ENCODE assay signal across 20 cellular contexts in the genomic region with DNA sequence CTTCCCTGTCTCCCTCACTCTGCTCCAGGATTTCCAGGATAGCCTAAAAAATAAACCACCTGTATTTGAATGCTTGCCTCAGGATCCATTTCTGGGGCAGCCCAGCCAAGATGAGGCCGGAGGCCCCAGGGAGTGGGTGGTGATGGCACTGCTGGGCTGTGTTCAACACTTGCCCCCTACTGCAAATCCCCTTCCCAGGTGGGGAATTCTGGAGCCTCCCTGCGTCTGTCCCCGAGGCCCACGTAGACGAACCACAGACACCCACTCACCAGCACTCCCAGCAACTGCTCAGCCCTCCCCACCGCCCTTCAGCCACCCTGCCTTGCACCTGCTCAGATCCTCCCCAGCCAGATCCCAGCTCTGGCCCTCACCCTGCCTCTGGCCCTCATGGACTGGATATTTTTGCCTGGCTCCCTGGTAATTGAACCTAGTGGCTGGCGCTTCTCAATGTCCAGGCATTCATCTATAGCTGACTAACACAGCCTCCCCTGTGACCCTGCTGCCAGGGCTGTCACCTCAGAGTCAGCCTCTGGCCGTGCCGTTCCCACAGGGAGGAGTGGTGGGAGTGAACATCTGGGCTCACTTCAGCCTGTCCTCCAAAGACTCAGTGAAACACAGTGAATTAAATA. TPM values are rescaled to one million over a fixed set of nuclear protein-coding genes. Genes with fewer than 3 reads are reported as not detected.
DNase-seq lines count a peak whose midpoint lies in the region; ATAC-seq, FAIRE-seq and TF ChIP-seq lines count a peak whose summit lies in the region.
"Had no signal": no experiment of that assay in that cellular context is flagged by ENCODE, and none has a peak within 500 bp of the region (broad histone marks: within the 10 kb centered on the region; RNA-seq: fewer than 3 reads in every experiment).

No MANE protein-coding gene starts in this region.

- no peak for DNase-seq in K562 (ENCODE audit: extremely low read depth in 1 of 4, low spot score in 3 of 4)
- DNase-seq in neuronal stem cell (ENCODE audit: low spot score) = no peak
- no peak for DNase-seq in hepatocyte (ENCODE audit: low spot score)
- no peak for DNase-seq in stimulated activated CD4-positive, alpha-beta T cell treated with anti-CD3 and anti-CD28 coated beads, Interleukin-4, amount 100 ng/mL, for 4 hours
- DNase-seq in stimulated activated naive CD4-positive, alpha-beta T cell (lab: John Stamatoyannopoulos, UW) = no peak
- no peak for DNase-seq in activated gamma-delta T cell treated with Interleukin-2 at 50 U/mL for 16 hours
- DNase-seq: BE2C, COR-L47, MM.1S, NCI-H1417 treated with DMSO at 0.1 percent for 48 hours, NCI-H2029, NCI-H2171 treated with DMSO at 0.1 percent for 48 hours, NCI-H510A, NCI-H82 had no signal

- BruUV-seq in K562 (replicated peaks; lab: Mats Ljungman, UMichigan) = no TSS peak

- H3K18ac ChIP-seq in neuronal stem cell (ENCODE audit: low read length) = no peak overlapping the region

- H3K27me3 ChIP-seq in BLaER1 treated with 17β-estradiol and CSF1 and Interleukin-3, amounts not matched to agents 10 nM and 100 nM = peaks cover 0 to 91% (median 0%) of the 10 kb centered on the region in 11 experiments; a peak in 8 of 22 replicates
- no peaks in the 10 kb centered on the region for H3K27me3 ChIP-seq in Loucy (ENCODE audit: insufficient read depth, low read length, poor library complexity, severe bottlenecking)
- no peaks in the 10 kb centered on the region for H3K27me3 ChIP-seq in K562 (ENCODE audit: control insufficient read depth in 2 of 2, insufficient read depth in 2 of 2, low read length in 2 of 2)
- peaks cover 0 to 41% (median 0%) of the 10 kb centered on the region in 3 experiments for H3K27me3 ChIP-seq in neuronal stem cell (ENCODE audit: control insufficient read depth in 3 of 3, insufficient read depth in 3 of 3, low read depth in 1 of 3, low read length in 3 of 3)
- H3K27me3 ChIP-seq in hepatocyte = no peaks in the 10 kb centered on the region
- H3K27me3 ChIP-seq: BE2C had no signal

- no peak overlapping the region for H3K4ac ChIP-seq in neuronal stem cell (ENCODE audit: low read length)

- no peaks in the 10 kb centered on the region for H3K9me2 ChIP-seq in Loucy (replicated peaks; ENCODE audit: low read depth, low read length)
- H3K9me2 ChIP-seq in hepatocyte (replicated peaks; ENCODE audit: insufficient read depth) = no peaks in the 10 kb centered on the region

- in situ Hi-C loops in K562 (cut with MboI) = no loop called here

- H3K23ac ChIP-seq in neuronal stem cell (ENCODE audit: low read depth, low read length, poor library complexity) = peak overlapping the region; percentile 10

- H3F3A ChIP-seq in Loucy (ENCODE audit: low read depth) = 0 out of 2 replicates have a peak, but pooled peaks cover 2% of the 10 kb centered on the region

- peaks cover 40 to 74% (median 66%) of the 10 kb centered on the region in 10 experiments for H3K4me1 ChIP-seq in BLaER1 treated with 17β-estradiol and CSF1 and Interleukin-3, amounts not matched to agents 10 nM and 100 nM
- H3K4me1 ChIP-seq in Loucy (ENCODE audit: insufficient read depth, low read length, poor library complexity, severe bottlenecking) (peaks cover 82% of the 10 kb centered on the region), K562 (replicated peaks in 1 of 2; ENCODE audit: control insufficient read depth in 2 of 2, insufficient read depth in 2 of 2, low read length in 2 of 2) (peaks cover 12 to 17% of the 10 kb centered on the region in 2 experiments), neuronal stem cell (ENCODE audit: control insufficient read depth in 2 of 2, insufficient read depth in 1 of 2, low read depth in 1 of 2, low read length in 2 of 2) (peaks cover 0 to 8% of the 10 kb centered on the region in 2 donors), hepatocyte (ENCODE audit: insufficient read depth) (no peaks in the 10 kb centered on the region)
- H3K4me1 ChIP-seq: BE2C had no signal

- POLR2A ChIA-PET in K562 (lab: Yijun Ruan, JAX) = no interaction called here

- TF ChIP-seq RAD21 in K562 (CRISPR knock-in tag; conservative IDR thresholded peaks at IDR 0.05 in 1 of 2, IDR thresholded peaks at IDR 0.05 in 1 of 2) = no peak

- no peaks in the 10 kb centered on the region for H3K9me3 ChIP-seq in BLaER1 treated with 17β-estradiol and CSF1 and Interleukin-3, amounts not matched to agents 10 nM and 100 nM (replicated peaks in 1 of 11)
- H3K9me3 ChIP-seq in Loucy (ENCODE audit: insufficient read depth, low read depth, low read length) (no peaks in the 10 kb centered on the region), K562 (replicated peaks; ENCODE audit: control insufficient read depth, insufficient read depth, low read depth, low read length) (no peaks in the 10 kb centered on the region), neuronal stem cell (replicated peaks in 1 of 2; ENCODE audit: control insufficient read depth in 2 of 2, insufficient read depth in 1 of 2, low read depth in 1 of 2, low read length in 2 of 2) (no peaks in the 10 kb centered on the region), hepatocyte (ENCODE audit: low read depth) (no peaks in the 10 kb centered on the region)
- H3K9me3 ChIP-seq: BE2C had no signal

- no peak overlapping the region for H3K27ac ChIP-seq in BLaER1 treated with 17β-estradiol and CSF1 and Interleukin-3, amounts not matched to agents 10 nM and 100 nM
- no peak overlapping the region for H3K27ac ChIP-seq in K562 (ENCODE audit: extremely low read depth, low read depth, low read length)
- H3K27ac ChIP-seq in neuronal stem cell (replicated peaks; ENCODE audit: low read length) = no peak overlapping the region
- no peak overlapping the region for H3K27ac ChIP-seq in hepatocyte
- H3K27ac ChIP-seq: KMS-11 had no signal

- no peak for FAIRE-seq in K562 (lab: Jason Lieb, UNC)
- FAIRE-seq: GM18507 had no signal

- peaks cover 0 to 65% (median 0%) of the 10 kb centered on the region in 11 experiments; a peak in 5 of 22 replicates for H4K20me1 ChIP-seq in BLaER1 treated with 17β-estradiol and CSF1 and Interleukin-3, amounts not matched to agents 10 nM and 100 nM
- H4K20me1 ChIP-seq in Loucy (ENCODE audit: insufficient read depth, low read length, poor library complexity, severe bottlenecking) = no peaks in the 10 kb centered on the region
- H4K20me1 ChIP-seq in K562 (replicated peaks; ENCODE audit: control insufficient read depth, insufficient read depth, low read length) = no peaks in the 10 kb centered on the region
- no peaks in the 10 kb centered on the region for H4K20me1 ChIP-seq in hepatocyte (ENCODE audit: insufficient read depth, poor library complexity, severe bottlenecking)

- no peaks in the 10 kb centered on the region for H3K36me3 ChIP-seq in BLaER1 treated with 17β-estradiol and CSF1 and Interleukin-3, amounts not matched to agents 10 nM and 100 nM
- H3K36me3 ChIP-seq in Loucy (ENCODE audit: insufficient read depth, low read length) (no peaks in the 10 kb centered on the region; the same call in 1 of the 2 replicates), K562 (ENCODE audit: control insufficient read depth, insufficient read depth, low read length) (no peaks in the 10 kb centered on the region), neuronal stem cell (replicated peaks in 1 of 2; ENCODE audit: control insufficient read depth in 2 of 2, insufficient read depth in 2 of 2, low read length in 2 of 2) (no peaks in the 10 kb centered on the region), hepatocyte (replicated peaks; ENCODE audit: insufficient read depth, low read depth) (no peaks in the 10 kb centered on the region)
- H3K36me3 ChIP-seq: BE2C had no signal

- WGBS in K562 (ENCODE audit: insufficient coverage, low coverage, missing lambda C conversion rate) = 49% methylated on average over 9 of the region's 9 CpGs
- WGBS in neuronal stem cell (ENCODE audit: extremely low coverage in 2 of 2, insufficient read length in 2 of 2, insufficient replicate concordance in 1 of 2), 2 donors = no CpG with 5 or more reads among the region's 9 CpGs
- 83% methylated on average over 9 of the region's 9 CpGs for WGBS in hepatocyte (ENCODE audit: low lambda C conversion rate, missing lambda C conversion rate)

- H3K4me2 ChIP-seq in BLaER1 treated with 17β-estradiol and CSF1 and Interleukin-3, amounts not matched to agents 10 nM and 100 nM = peak overlapping the region; percentile 60 to 90 (median 76); a peak in 20 of 22 replicates
- H3K4me2 ChIP-seq in Loucy (ENCODE audit: low read depth, low read length, poor library complexity, severe bottlenecking) (peak overlapping the region; percentile 86), K562 (ENCODE audit: insufficient read depth, low read length) (no peak overlapping the region), neuronal stem cell (ENCODE audit: insufficient read depth, low read length, poor library complexity, severe bottlenecking) (no peak overlapping the region), hepatocyte (no peak overlapping the region)
- H3K4me2 ChIP-seq: KMS-11 had no signal

- H3K79me1 ChIP-seq in neuronal stem cell (ENCODE audit: low read depth, low read length) = no peaks in the 10 kb centered on the region

- no peak overlapping the region for H4K91ac ChIP-seq in neuronal stem cell (ENCODE audit: low read depth, low read length, poor library complexity)

- CTCF ChIA-PET in K562 (lab: Yijun Ruan, JAX; ENCODE audit: low intra/inter-chr PET ratio) = no interaction called here

- no peak overlapping the region for H3K14ac ChIP-seq in neuronal stem cell (ENCODE audit: low read length)

- TF ChIP-seq POLR2A in K562 (conservative IDR thresholded peaks at IDR 0.05) = no peak

- intact Hi-C loops in K562 (cut with micrococcal nuclease) = no loop called here

- H2AFZ ChIP-seq in Loucy (ENCODE audit: low read length) = no peak overlapping the region
- 0 out of 2 replicates have a peak overlapping the region, but pooled peaks have one; percentile 80 for H2AFZ ChIP-seq in K562 (ENCODE audit: low read depth, low read length)
- H2AFZ ChIP-seq in neuronal stem cell (ENCODE audit: low read length) = no peak overlapping the region
- no peak overlapping the region for H2AFZ ChIP-seq in hepatocyte

- H3K79me2 ChIP-seq in Loucy (ENCODE audit: insufficient read depth, low read length) (peaks cover 37% of the 10 kb centered on the region), K562 (ENCODE audit: control insufficient read depth, insufficient read depth, low read length) (no peaks in the 10 kb centered on the region), hepatocyte (no peaks in the 10 kb centered on the region)

- H3K9me1 ChIP-seq in K562 (ENCODE audit: control insufficient read depth, insufficient read depth, low read length) = no peaks in the 10 kb centered on the region

- H2BK12ac ChIP-seq in neuronal stem cell (ENCODE audit: low read length) = no peak overlapping the region

- H3K9ac ChIP-seq in BLaER1 treated with 17β-estradiol and CSF1 and Interleukin-3, amounts not matched to agents 10 nM and 100 nM = peak overlapping the region in 1 of 11 experiments; percentile 39; a peak in 1 of 22 replicates
- H3K9ac ChIP-seq in Loucy (ENCODE audit: low read depth, low read length, poor library complexity, severe bottlenecking) = peak overlapping the region; percentile 78
- no peak overlapping the region for H3K9ac ChIP-seq in K562 (ENCODE audit: insufficient read depth in 1 of 2, low read depth in 2 of 2, low read length in 2 of 2)
- H3K9ac ChIP-seq in neuronal stem cell (ENCODE audit: low read depth, low read length, poor library complexity) = no peak overlapping the region
- H3K9ac ChIP-seq: KMS-11 had no signal

- H4K8ac ChIP-seq in neuronal stem cell (ENCODE audit: low read depth, low read length) = no peak overlapping the region

- no peak overlapping the region for H2AK5ac ChIP-seq in neuronal stem cell (ENCODE audit: low read depth, low read length)

- 0 out of 20 replicates have a peak overlapping the region, but pooled peaks of 1 of the 10 experiments have one; percentile 5 for H3K4me3 ChIP-seq in BLaER1 treated with 17β-estradiol and CSF1 and Interleukin-3, amounts not matched to agents 10 nM and 100 nM
- H3K4me3 ChIP-seq in Loucy (ENCODE audit: low read length, poor library complexity, severe bottlenecking) (peak overlapping the region; percentile 68), K562 (no peak overlapping the region), neuronal stem cell (ENCODE audit: low read length in 2 of 2) (peak overlapping the region in 1 of 2 donors; percentile 56), hepatocyte (no peak overlapping the region)

- no peak overlapping the region for H2BK5ac ChIP-seq in neuronal stem cell (ENCODE audit: low read length)

- no peak for ATAC-seq in K562
- ATAC-seq: Right ventricle myocardium inferior had no signal

- H2BK15ac ChIP-seq in neuronal stem cell (ENCODE audit: low read length) = no peak overlapping the region

- TF ChIP-seq EP300 in K562 (IDR thresholded peaks at IDR 0.05; ENCODE audit: low read length) = no peak

- H2BK120ac ChIP-seq in neuronal stem cell (ENCODE audit: low read depth, low read length) = no peak overlapping the region

- TF ChIP-seq CTCF in Loucy (conservative IDR thresholded peaks at IDR 0.05; ENCODE audit: low read length) = no peak
- no peak for TF ChIP-seq CTCF in K562 (IDR thresholded peaks at IDR 0.05 in 2 of 3, conservative IDR thresholded peaks at IDR 0.05 in 1 of 3; ENCODE audit: insufficient read depth in 2 of 3, low read depth in 1 of 3, low read length in 3 of 3)
- no peak for TF ChIP-seq CTCF in hepatocyte (IDR thresholded peaks at IDR 0.05; ENCODE audit: poor library complexity)

RNA-seq across cellular contexts. Expression of a gene that starts 17.1 kb away (rescaled TPM):
- total RNA-seq in K562 (2011; cell fraction: chromatin; rRNA removed; ENCODE audit: low replicate concordance) = 0.51 and 1.6 TPM in 2 replicates
- 1.5 and 1.7 TPM in 2 replicates for total RNA-seq in K562 (2011; cell fraction: nucleolus; rRNA removed)
- 1.2 and 2.3 TPM in 2 replicates for total RNA-seq in K562 (2011; cell fraction: nucleoplasm; rRNA removed)
- total RNA-seq in K562 (2014; rRNA removed) (1.5 and 2.1 TPM in 2 replicates), K562 (2014; rRNA removed; fragmentation: Illumina TruSeq; extraction: Trizol) (1.4 and 1.5 TPM in 2 replicates), K562 (2015; rRNA removed; fragmentation: Illumina TruSeq; extraction: Trizol) (0.51 and 0.79 TPM in 2 replicates), K562 (2021) (1.3 and 1.7 TPM in 2 replicates), hepatocyte (0.24 and 1.00 TPM in 2 replicates)
- polyA plus RNA-seq in K562 (2011; rRNA removed) (0.59 and 0.89 TPM in 2 replicates), K562 (2014; fragmentation: Illumina TruSeq; extraction: Trizol) (1.5 and 2.3 TPM in 2 replicates), K562 (2014; fragmentation: Nextera tagmentation; extraction: Ambion mirVana) (under 1 TPM; 0.38 to 0.57 TPM), K562 (2014; rRNA removed) (1.3 and 1.6 TPM in 2 replicates), hepatocyte (0.47 and 0.57 TPM in 2 replicates)
- 0.89 and 0.96 TPM in 2 replicates for polyA plus RNA-seq in K562 (2011; cell fraction: cytosol; rRNA removed)
- polyA plus RNA-seq in K562 (2011; cell fraction: nucleus; rRNA removed) = 0.66 and 0.70 TPM in 2 replicates
- 0.91 and 1.2 TPM in 2 replicates for polyA plus RNA-seq in K562 (2012)
- polyA minus RNA-seq in K562 (2011; rRNA and poly(A)+ RNA removed) = 1.5 and 1.6 TPM in 2 replicates
- 0.67 and 1.9 TPM in 2 replicates for polyA minus RNA-seq in K562 (2011; cell fraction: cytosol; rRNA and poly(A)+ RNA removed)
- polyA minus RNA-seq in K562 (2011; cell fraction: nucleus; rRNA and poly(A)+ RNA removed) = 0.27 and 0.67 TPM in 2 replicates
- not detected for polyA plus RNA-seq in neuronal stem cell (2013, experiment 1 of 2)
- not detected for polyA plus RNA-seq in neuronal stem cell (2013, experiment 2 of 2)
- total RNA-seq: H4 had no signal

RNA-seq across cellular contexts. Expression of a gene that starts 28.8 kb away (rescaled TPM):
- 0.12 TPM in 1 of 2 replicates, not detected in the other for total RNA-seq in K562 (2011; cell fraction: chromatin; rRNA removed; ENCODE audit: low replicate concordance)
- total RNA-seq in K562 (2011; cell fraction: nucleolus; rRNA removed) = not detected in 2 replicates
- not detected in 2 replicates for total RNA-seq in K562 (2011; cell fraction: nucleoplasm; rRNA removed)
- total RNA-seq in K562 (2014; rRNA removed) = not detected in 2 replicates
- not detected in 2 replicates for total RNA-seq in K562 (2014; rRNA removed; fragmentation: Illumina TruSeq; extraction: Trizol)
- 0.07 and 0.15 TPM in 2 replicates for total RNA-seq in K562 (2015; rRNA removed; fragmentation: Illumina TruSeq; extraction: Trizol)
- not detected in 2 replicates for total RNA-seq in K562 (2021)
- polyA plus RNA-seq in K562 (2011; rRNA removed) = 0.07 TPM in 1 of 2 replicates, not detected in the other
- 0.12 and 0.15 TPM in 2 replicates for polyA plus RNA-seq in K562 (2011; cell fraction: cytosol; rRNA removed)
- polyA plus RNA-seq in K562 (2011; cell fraction: nucleus; rRNA removed) = 0.06 and 0.07 TPM in 2 replicates
- polyA plus RNA-seq in K562 (2012) = 0.03 TPM in 1 of 2 replicates, not detected in the other
- not detected in 2 replicates for polyA plus RNA-seq in K562 (2014; fragmentation: Illumina TruSeq; extraction: Trizol)
- polyA plus RNA-seq in K562 (2014; fragmentation: Nextera tagmentation; extraction: Ambion mirVana) = under 1 TPM; 0.03 to 0.10 TPM
- polyA plus RNA-seq in K562 (2014; rRNA removed) = not detected in 2 replicates
- not detected in 2 replicates for polyA minus RNA-seq in K562 (2011; rRNA and poly(A)+ RNA removed)
- not detected in 2 replicates for polyA minus RNA-seq in K562 (2011; cell fraction: cytosol; rRNA and poly(A)+ RNA removed)
- 0.22 TPM in 1 of 2 replicates, not detected in the other for polyA minus RNA-seq in K562 (2011; cell fraction: nucleus; rRNA and poly(A)+ RNA removed)
- not detected for polyA plus RNA-seq in neuronal stem cell (2013, experiment 1 of 2)
- not detected for polyA plus RNA-seq in neuronal stem cell (2013, experiment 2 of 2)
- total RNA-seq in hepatocyte = not detected in 2 replicates
- not detected in 2 replicates for polyA plus RNA-seq in hepatocyte
- total RNA-seq: H4, Right ventricle myocardium inferior had no signal

RNA-seq across cellular contexts. Expression of a gene that starts 52.8 kb away (rescaled TPM):
- 56.2 and 80.6 TPM in 2 replicates for total RNA-seq in K562 (2011; cell fraction: chromatin; rRNA removed; ENCODE audit: low replicate concordance)
- 40.4 and 46.3 TPM in 2 replicates for total RNA-seq in K562 (2011; cell fraction: nucleolus; rRNA removed)
- 55.0 and 77.6 TPM in 2 replicates for total RNA-seq in K562 (2011; cell fraction: nucleoplasm; rRNA removed)
- total RNA-seq in K562 (2014; rRNA removed) (50.0 and 55.5 TPM in 2 replicates), K562 (2014; rRNA removed; fragmentation: Illumina TruSeq; extraction: Trizol) (67.6 and 71.9 TPM in 2 replicates), K562 (2015; rRNA removed; fragmentation: Illumina TruSeq; extraction: Trizol) (47.9 and 49.5 TPM in 2 replicates), K562 (2021) (47.9 and 49.1 TPM in 2 replicates), hepatocyte (56.7 and 60.3 TPM in 2 replicates)
- polyA plus RNA-seq in K562 (2011; rRNA removed) (98.3 and 111 TPM in 2 replicates), K562 (2014; fragmentation: Illumina TruSeq; extraction: Trizol) (57.7 and 59.9 TPM in 2 replicates), K562 (2014; fragmentation: Nextera tagmentation; extraction: Ambion mirVana) (10 to 100 TPM; 37.0 to 44.7 TPM), K562 (2014; rRNA removed) (65.4 and 72.0 TPM in 2 replicates), hepatocyte (53.2 and 53.5 TPM in 2 replicates)
- polyA plus RNA-seq in K562 (2011; cell fraction: cytosol; rRNA removed) = 86.8 and 107 TPM in 2 replicates
- polyA plus RNA-seq in K562 (2011; cell fraction: nucleus; rRNA removed) = 58.5 and 72.4 TPM in 2 replicates
- polyA plus RNA-seq in K562 (2012) = 50.4 and 99.8 TPM in 2 replicates
- 61.5 and 64.1 TPM in 2 replicates for polyA minus RNA-seq in K562 (2011; rRNA and poly(A)+ RNA removed)
- polyA minus RNA-seq in K562 (2011; cell fraction: cytosol; rRNA and poly(A)+ RNA removed) = 18.9 and 22.9 TPM in 2 replicates
- polyA minus RNA-seq in K562 (2011; cell fraction: nucleus; rRNA and poly(A)+ RNA removed) = 33.1 and 51.0 TPM in 2 replicates
- polyA plus RNA-seq in neuronal stem cell (2013, experiment 1 of 2) = 36.6 TPM
- polyA plus RNA-seq in neuronal stem cell (2013, experiment 2 of 2) = 34.7 TPM

Comparison
In these comparisons a context has a peak if more than half of its experiments do, and no peak if none do; other contexts are left out.
1. H3K4me2 ChIP-seq: peak in BLaER1 treated with 17β-estradiol and CSF1 and Interleukin-3, amounts not matched to agents 10 nM and 100 nM (11 of 11) and Loucy (single experiment); none in K562 (single experiment), neuronal stem cell (single experiment) and hepatocyte (single experiment).